31 cellular contexts compared by ENCODE assay signal in genomic region chr7:66729274-66729673, GRCh38.
"Had no signal": no experiment of that assay in that cellular context is flagged by ENCODE, and none has a peak within 500 bp of the region (broad histone marks: within the 10 kb centered on the region; RNA-seq: fewer than 3 reads in every experiment).

No MANE protein-coding gene starts in this region.

- H3K4me3 Mint-ChIP-seq: activated CD4-positive, alpha-beta T cell treated with anti-CD3 and anti-CD28 coated beads for 36 hours; activated CD8-positive, alpha-beta T cell treated with anti-CD3 and anti-CD28 coated beads for 36 hours; activated naive CD4-positive, alpha-beta T cell treated with anti-CD3 and anti-CD28 coated beads, Interleukin-2, amount 10 ng/mL, durations not matched to agents 7 days and 5 days; activated naive CD8-positive, alpha-beta T cell treated with anti-CD3 and anti-CD28 coated beads, Interleukin-2, amount 10 ng/mL, durations not matched to agents 7 days and 5 days; activated T-helper 1 cell treated with anti-CD3 and anti-CD28 coated beads, Interleukin-12 subunit alpha, Interleukin-12 subunit beta, Interleukin-2, Interleukin-4 antibody, amounts not matched to agents 30 ng/mL and 10 ng/mL and 1 ng/mL, durations not matched to agents 14 hours and 24 hours and 36 hours; brain; endodermal cell had no signal

- H3K27ac Mint-ChIP-seq: activated CD4-positive, alpha-beta T cell treated with anti-CD3 and anti-CD28 coated beads for 36 hours; activated CD8-positive, alpha-beta T cell treated with anti-CD3 and anti-CD28 coated beads for 36 hours; activated naive CD4-positive, alpha-beta T cell treated with anti-CD3 and anti-CD28 coated beads, Interleukin-2, amount 10 ng/mL, durations not matched to agents 7 days and 5 days; brain; endodermal cell had no signal

- H3K9me3 ChIP-seq: colonic mucosa had no signal

- H3K4me3 ChIP-seq: ascending aorta, breast epithelium, cardiac muscle cell, colonic mucosa, esophagus muscularis mucosa, gastrocnemius medialis, heart left ventricle had no signal

- DNase-seq: activated CD4-positive, alpha-beta T cell treated with anti-CD3 and anti-CD28 coated beads for 36 hours; activated CD4-positive, alpha-beta T cell treated with anti-CD3 and anti-CD28 coated beads, Interleukin-2, amount 50 U/mL, for 1 hour; activated CD4-positive, alpha-beta T cell treated with anti-CD3 and anti-CD28 coated beads, Interleukin-2, amount 50 U/mL, for 48 hours; activated CD4-positive, CD25-positive, alpha-beta regulatory T cell; activated CD4-positive, CD25-positive, alpha-beta regulatory T cell treated with anti-CD3 and anti-CD28 coated beads, Interleukin-2, amount 50 U/mL, for 72 hours; activated CD8-positive, alpha-beta memory T cell treated with anti-CD3 and anti-CD28 coated beads for 24 hours; activated CD8-positive, alpha-beta memory T cell treated with anti-CD3 and anti-CD28 coated beads, Interleukin-2, amount 50 U/mL, for 4 hours; activated CD8-positive, alpha-beta T cell treated with anti-CD3 and anti-CD28 coated beads for 36 hours; activated gamma-delta T cell; activated naive CD4-positive, alpha-beta T cell; activated naive CD4-positive, alpha-beta T cell treated with anti-CD3 and anti-CD28 coated beads, Interleukin-2, amount 10 ng/mL, durations not matched to agents 7 days and 5 days; activated naive CD8-positive, alpha-beta T cell treated with anti-CD3 and anti-CD28 coated beads, Interleukin-2, amount 10 ng/mL, durations not matched to agents 7 days and 5 days; activated T-cell treated with anti-CD3 and anti-CD28 coated beads, Interleukin-2, amount 50 U/mL, for 1 hour; activated T-cell treated with anti-CD3 and anti-CD28 coated beads, Interleukin-2, amount 50 U/mL, for 48 hours; central memory CD4-positive, alpha-beta T cell; cerebellar nuclear complex; colonic mucosa; effector memory CD4-positive, alpha-beta T cell; endodermal cell; foreskin keratinocyte; gastrocnemius medialis; glutamatergic neuron; heart left ventricle; T-helper 2 cell had no signal

- ATAC-seq: activated CD4-positive, alpha-beta T cell treated with anti-CD3 and anti-CD28 coated beads for 36 hours; activated CD8-positive, alpha-beta T cell treated with anti-CD3 and anti-CD28 coated beads for 36 hours; activated naive CD4-positive, alpha-beta T cell treated with anti-CD3 and anti-CD28 coated beads, Interleukin-2, amount 50 U/mL, for 72 hours; foreskin keratinocyte; gastrocnemius medialis; heart left ventricle had no signal

- H3K27me3 ChIP-seq: ascending aorta, breast epithelium, cardiac muscle cell, colonic mucosa, esophagus muscularis mucosa, foreskin keratinocyte, gastrocnemius medialis, heart left ventricle had no signal

- H3K4me1 ChIP-seq: ascending aorta, breast epithelium, colonic mucosa, foreskin keratinocyte, gastrocnemius medialis, heart left ventricle had no signal

- H3K36me3 ChIP-seq: breast epithelium, cardiac muscle cell, colonic mucosa, gastrocnemius medialis had no signal

- H3K4me1 Mint-ChIP-seq: activated CD4-positive, alpha-beta T cell treated with anti-CD3 and anti-CD28 coated beads for 36 hours; activated naive CD4-positive, alpha-beta T cell treated with anti-CD3 and anti-CD28 coated beads, Interleukin-2, amount 10 ng/mL, durations not matched to agents 7 days and 5 days; activated naive CD8-positive, alpha-beta T cell treated with anti-CD3 and anti-CD28 coated beads, Interleukin-2, amount 10 ng/mL, durations not matched to agents 7 days and 5 days; brain; endodermal cell had no signal

- H3K27me3 Mint-ChIP-seq: activated CD4-positive, alpha-beta T cell treated with anti-CD3 and anti-CD28 coated beads for 36 hours; activated CD8-positive, alpha-beta T cell treated with anti-CD3 and anti-CD28 coated beads for 36 hours; activated naive CD4-positive, alpha-beta T cell treated with anti-CD3 and anti-CD28 coated beads, Interleukin-2, amount 10 ng/mL, durations not matched to agents 7 days and 5 days; activated naive CD8-positive, alpha-beta T cell treated with anti-CD3 and anti-CD28 coated beads, Interleukin-2, amount 10 ng/mL, durations not matched to agents 7 days and 5 days had no signal

- H3K27ac ChIP-seq: ascending aorta, breast epithelium, cardiac muscle cell, colonic mucosa, esophagus muscularis mucosa, foreskin keratinocyte, gastrocnemius medialis, heart left ventricle had no signal
